ENCODE assay signal across 8 cellular contexts in genomic region chr9:23651051-23651450, GRCh38.
"Had no signal": no experiment of that assay in that cellular context is flagged by ENCODE, and none has a peak within 500 bp of the region (broad histone marks: within the 10 kb centered on the region; RNA-seq: fewer than 3 reads in every experiment).

No MANE protein-coding gene starts in this region.

- FAIRE-seq: G401.6, GM12878, GM12891, GM12892, GM18507, GM19239 had no signal

- H3K4me3 ChIP-seq: GM12878 had no signal

- DNase-seq: GDM1, GF-D8 had no signal

- ATAC-seq: GM12878 had no signal
